10 cellular contexts compared by ENCODE assay signal in the genomic region with DNA sequence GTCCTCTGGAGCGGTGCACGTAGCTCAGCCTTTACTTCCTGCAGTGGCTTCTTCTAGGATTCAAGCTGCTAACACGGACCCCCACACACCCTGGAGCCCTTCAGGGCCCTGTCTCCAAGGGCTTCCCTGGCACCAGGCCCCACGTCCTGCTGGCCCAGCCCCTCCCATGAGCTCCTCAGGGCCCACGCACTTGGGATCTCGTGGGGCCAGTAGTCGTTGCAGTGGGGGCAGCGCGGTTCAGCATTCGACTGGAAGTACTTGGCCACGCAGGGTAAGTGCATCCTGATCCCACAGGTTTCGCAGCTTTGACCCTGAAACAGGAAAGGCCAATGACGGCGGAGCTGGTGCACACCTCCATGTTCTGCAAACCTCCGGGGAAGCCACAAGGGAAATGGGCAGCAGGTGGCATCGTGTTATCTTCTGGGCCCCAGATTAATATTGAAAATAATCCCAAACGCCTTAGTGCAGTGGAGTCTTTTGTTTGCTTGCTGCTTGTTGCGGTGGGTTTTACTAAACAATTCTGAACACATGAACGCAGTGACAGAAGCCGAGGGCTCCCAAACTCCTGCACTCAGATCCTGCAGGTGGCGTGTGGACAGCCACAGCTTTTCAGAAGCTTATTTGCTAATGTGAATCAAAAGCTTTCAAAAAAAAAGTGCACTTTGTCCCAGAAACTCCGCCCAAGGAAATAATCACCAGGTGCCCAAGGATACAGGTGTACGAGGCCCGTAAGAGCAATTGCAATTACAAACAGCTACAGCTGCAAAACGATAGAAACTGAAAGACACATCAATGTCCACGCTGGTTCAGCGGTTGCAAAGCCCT. TPM values are rescaled to one million over a fixed set of nuclear protein-coding genes. Genes with fewer than 3 reads are reported as not detected.
A peak's percentile ranks its signal among the peaks of the same experiment; 100 is the strongest.
DNase-seq lines count a peak whose midpoint lies in the region; ATAC-seq and TF ChIP-seq lines count a peak whose summit lies in the region.
"Had no signal": no experiment of that assay in that cellular context is flagged by ENCODE, and none has a peak within 500 bp of the region (broad histone marks: within the 10 kb centered on the region; RNA-seq: fewer than 3 reads in every experiment).

No MANE protein-coding gene starts in this region.

- H3K36me3 Mint-ChIP-seq in activated CD4-positive, alpha-beta T cell treated with anti-CD3 and anti-CD28 coated beads, Interleukin-2, amount 10 ng/mL, durations not matched to agents 7 days and 5 days (ENCODE audit: low read depth) = peaks cover 53% of the 10 kb centered on the region

- no peaks in the 10 kb centered on the region for H3K27me3 ChIP-seq in brain microvascular endothelial cell (replicated peaks)
- no peaks in the 10 kb centered on the region for H3K27me3 ChIP-seq in spleen (replicated peaks in 1 of 7)
- H3K27me3 ChIP-seq in SK-N-SH (ENCODE audit: insufficient read depth) = no peaks in the 10 kb centered on the region
- H3K27me3 ChIP-seq: esophagus muscularis mucosa had no signal

- POLR2A ChIA-PET in activated CD4-positive, alpha-beta T cell treated with anti-CD3 and anti-CD28 coated beads, Interleukin-2, amount 10 ng/mL, durations not matched to agents 7 days and 5 days (lab: Charles Lee) = no interaction called here
- POLR2A ChIA-PET in SK-N-SH (lab: Yijun Ruan, JAX) = interaction anchor here (1.6 kb wide), 1 partner anchor 22 kb away, joined by 4 read pairs; a partner anchor contains a TSS

- no peaks in the 10 kb centered on the region for H3F3A ChIP-seq in SK-N-SH (replicated peaks; ENCODE audit: insufficient read depth)

- peaks cover 53% of the 10 kb centered on the region for H3K4me1 Mint-ChIP-seq in activated CD4-positive, alpha-beta T cell treated with anti-CD3 and anti-CD28 coated beads, Interleukin-2, amount 10 ng/mL, durations not matched to agents 7 days and 5 days

- no peak for TF ChIP-seq EP300 in SK-N-SH (IDR thresholded peaks at IDR 0.05; ENCODE audit: borderline replicate concordance in 1 of 2, low read depth in 1 of 2, low read length in 1 of 2)

- no peak for TF ChIP-seq RAD21 in SK-N-SH (IDR thresholded peaks at IDR 0.05; ENCODE audit: low read length)

- peak; percentile 15 for TF ChIP-seq CTCF in brain microvascular endothelial cell (IDR thresholded peaks at IDR 0.05; ENCODE audit: low read depth, low read length, missing control alignments)
- TF ChIP-seq CTCF in spleen (IDR thresholded peaks at IDR 0.05 in 8 of 11, conservative IDR thresholded peaks at IDR 0.05 in 3 of 11) = no peak
- TF ChIP-seq CTCF in SK-N-SH (IDR thresholded peaks at IDR 0.05) = no peak

- H3K4me1 ChIP-seq in spleen = peaks cover 15 to 76% (median 45%) of the 10 kb centered on the region in 6 donors
- peaks cover 0 to 19% of the 10 kb centered on the region in 2 experiments; a peak in 1 of 4 replicates for H3K4me1 ChIP-seq in SK-N-SH (ENCODE audit: control insufficient read depth in 1 of 2, insufficient read depth in 2 of 2, low read depth in 1 of 2, low read length in 1 of 2)

- no peaks in the 10 kb centered on the region for H3K9me2 ChIP-seq in SK-N-SH

- no peaks in the 10 kb centered on the region for H3K9me3 ChIP-seq in spleen
- H3K9me3 ChIP-seq in SK-N-SH = no peaks in the 10 kb centered on the region
- H3K9me3 ChIP-seq: esophagus muscularis mucosa had no signal

- CTCF ChIA-PET in activated CD4-positive, alpha-beta T cell treated with anti-CD3 and anti-CD28 coated beads, Interleukin-2, amount 10 ng/mL, durations not matched to agents 7 days and 5 days (lab: Charles Lee) = interaction anchor here (0.8 to 3.5 kb wide), 6 partner anchors 9 to 142 kb away, joined by 3 to 16 read pairs (median 5); no protein-coding TSS in a partner anchor
- CTCF ChIA-PET in SK-N-SH (lab: Yijun Ruan, JAX) = interaction anchor here (1.0 to 7.9 kb wide), 3 partner anchors 7 to 142 kb away, joined by 3 to 66 read pairs (median 5); no protein-coding TSS in a partner anchor

- intact Hi-C loops in spleen (cut with DNase I; ENCODE audit: low total_unique reads) = no loop called here

- 56 to 64% (median 62%) methylated on average over 24 to 27 of the region's 27 CpGs for WGBS in spleen, 5 donors
- 89% methylated on average over 19 of the region's 27 CpGs for WGBS in SK-N-SH (ENCODE audit: low lambda C conversion rate)

- H3K27ac Mint-ChIP-seq in activated CD4-positive, alpha-beta T cell treated with anti-CD3 and anti-CD28 coated beads, Interleukin-2, amount 10 ng/mL, durations not matched to agents 7 days and 5 days = peak overlapping the region; percentile 20

- no peaks in the 10 kb centered on the region for H3K79me2 ChIP-seq in SK-N-SH (ENCODE audit: insufficient read depth)

- DNase-seq in activated CD4-positive, alpha-beta T cell treated with anti-CD3 and anti-CD28 coated beads, Interleukin-2, amount 10 ng/mL, durations not matched to agents 7 days and 5 days = no peak
- DNase-seq in activated CD4-positive, alpha-beta T cell treated with anti-CD3 and anti-CD28 coated beads for 1 hour = no peak
- DNase-seq in NCI-H2171 (lab: John Stamatoyannopoulos, UW) (peak; percentile 23), brain microvascular endothelial cell (no peak), spleen (peak; percentile 70), SK-N-SH (no peak), KBM-7 (no peak)
- DNase-seq: amygdala had no signal

- H4K20me1 ChIP-seq in SK-N-SH (ENCODE audit: insufficient read depth) = no peaks in the 10 kb centered on the region

- ATAC-seq in GM19351 (IDR thresholded peaks at IDR 0.05; ENCODE audit: unreplicated experiment) = no peak

- TF ChIP-seq POLR2A in spleen (IDR thresholded peaks at IDR 0.05) = no peak

- no peak overlapping the region for H3K4me3 Mint-ChIP-seq in activated CD4-positive, alpha-beta T cell treated with anti-CD3 and anti-CD28 coated beads, Interleukin-2, amount 10 ng/mL, durations not matched to agents 7 days and 5 days

- H3K27ac ChIP-seq in brain microvascular endothelial cell = no peak overlapping the region
- peak overlapping the region in 4 of 8 donors; percentile 2 to 46 (median 12) for H3K27ac ChIP-seq in spleen
- no peak overlapping the region for H3K27ac ChIP-seq in SK-N-SH (ENCODE audit: low read depth in 2 of 2, low read length in 1 of 2)
- H3K27ac ChIP-seq: esophagus muscularis mucosa had no signal

- H3K27me3 Mint-ChIP-seq in activated CD4-positive, alpha-beta T cell treated with anti-CD3 and anti-CD28 coated beads, Interleukin-2, amount 10 ng/mL, durations not matched to agents 7 days and 5 days = no peaks in the 10 kb centered on the region

- H3K4me2 ChIP-seq in SK-N-SH = no peak overlapping the region

- H3K4me3 ChIP-seq in brain microvascular endothelial cell (ENCODE audit: low read depth, low read length) = no peak overlapping the region
- no peak overlapping the region for H3K4me3 ChIP-seq in spleen
- H3K4me3 ChIP-seq in SK-N-SH (ENCODE audit: low read depth in 2 of 2, low read length in 1 of 2) = no peak overlapping the region
- H3K4me3 ChIP-seq: esophagus muscularis mucosa had no signal

- no peak overlapping the region for H3K9ac ChIP-seq in SK-N-SH

- no peak overlapping the region for H2AFZ ChIP-seq in SK-N-SH (ENCODE audit: low read depth)

- no peaks in the 10 kb centered on the region for H3K9me3 Mint-ChIP-seq in activated CD4-positive, alpha-beta T cell treated with anti-CD3 and anti-CD28 coated beads, Interleukin-2, amount 10 ng/mL, durations not matched to agents 7 days and 5 days

- H3K36me3 ChIP-seq in brain microvascular endothelial cell (replicated peaks) (peaks cover 3% of the 10 kb centered on the region), spleen (peaks cover 0 to 66% (median 20%) of the 10 kb centered on the region in 6 donors), SK-N-SH (replicated peaks in 1 of 2; ENCODE audit: control insufficient read depth in 1 of 2, insufficient read depth in 2 of 2, low read length in 1 of 2) (peaks cover 0 to 21% of the 10 kb centered on the region in 2 experiments)

- in situ Hi-C loops in brain microvascular endothelial cell (cut with HindIII; ENCODE audit: low pct_ligation_motif_present, low sequenced_read_pairs) = no loop called here
- in situ Hi-C loops in KBM-7 (cut with MboI; ENCODE audit: low pct_unique_long_range_greater_than_20kb, low sequenced_read_pairs) = no loop called here

TF ChIP-seq in SK-N-SH, 30 proteins besides CTCF, POLR2A, EP300 and RAD21 (continues in another document):
- TF ChIP-seq RFX5 (IDR thresholded peaks at IDR 0.05; ENCODE audit: low read length) (no peak), ELF1 (IDR thresholded peaks at IDR 0.05) (no peak), RCOR1 (IDR thresholded peaks at IDR 0.05; ENCODE audit: low read length) (no peak)
- TF ChIP-seq, protein P1, sequence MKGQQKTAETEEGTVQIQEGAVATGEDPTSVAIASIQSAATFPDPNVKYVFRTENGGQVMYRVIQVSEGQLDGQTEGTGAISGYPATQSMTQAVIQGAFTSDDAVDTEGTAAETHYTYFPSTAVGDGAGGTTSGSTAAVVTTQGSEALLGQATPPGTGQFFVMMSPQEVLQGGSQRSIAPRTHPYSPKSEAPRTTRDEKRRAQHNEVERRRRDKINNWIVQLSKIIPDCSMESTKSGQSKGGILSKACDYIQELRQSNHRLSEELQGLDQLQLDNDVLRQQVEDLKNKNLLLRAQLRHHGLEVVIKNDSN (IDR thresholded peaks at IDR 0.05; ENCODE audit: borderline replicate concordance, low read depth) = no peak

RNA-seq across cellular contexts. Expression of a gene that starts 22.4 kb away (rescaled TPM):
- total RNA-seq in activated CD4-positive, alpha-beta T cell treated with anti-CD3 and anti-CD28 coated beads, Interleukin-2, amount 10 ng/mL, durations not matched to agents 7 days and 5 days = 10 to 100 TPM; 22.5 to 25.0 TPM
- 10 to 100 TPM in 3 of 7 donors, 1 to 10 TPM in 4; 8.3 to 14.7 (median 9.8) TPM for total RNA-seq in spleen
- 10 to 100 TPM in 1 of 3 donors, 1 to 10 TPM in 2; 5.2 to 10.6 (median 7.4) TPM for polyA plus RNA-seq in spleen
- polyA plus RNA-seq in SK-N-SH (2012; rRNA removed) = 3.3 and 3.9 TPM in 2 replicates
- polyA plus RNA-seq in SK-N-SH (2012; cell fraction: cytosol; rRNA removed) = 1.5 and 2.2 TPM in 2 replicates
- 10.9 and 11.8 TPM in 2 replicates for polyA plus RNA-seq in SK-N-SH (2012; cell fraction: nucleus; rRNA removed)

RNA-seq across cellular contexts. Expression of a gene that starts 42.8 kb away (rescaled TPM):
- total RNA-seq in activated CD4-positive, alpha-beta T cell treated with anti-CD3 and anti-CD28 coated beads, Interleukin-2, amount 10 ng/mL, durations not matched to agents 7 days and 5 days = 100 to 1,000 TPM in 1 of 2 experiments, 10 to 100 TPM in 1; 95.8 to 106 TPM
- total RNA-seq in spleen = 10 to 100 TPM; 18.4 to 41.4 (median 31.7) TPM
- polyA plus RNA-seq in spleen (10 to 100 TPM; 37.9 to 79.0 (median 41.4) TPM), SK-N-SH (2012; rRNA removed) (37.9 and 39.8 TPM in 2 replicates)
- 45.3 and 46.1 TPM in 2 replicates for polyA plus RNA-seq in SK-N-SH (2012; cell fraction: cytosol; rRNA removed)
- 20.5 and 24.4 TPM in 2 replicates for polyA plus RNA-seq in SK-N-SH (2012; cell fraction: nucleus; rRNA removed)

Comparison
In these comparisons a context has a peak if more than half of its experiments do, and no peak if none do; other contexts are left out.
1. DNase-seq: peak in NCI-H2171 (single experiment) and spleen (single experiment); none in activated CD4-positive, alpha-beta T cell treated with anti-CD3 and anti-CD28 coated beads, Interleukin-2, amount 10 ng/mL, durations not matched to agents 7 days and 5 days (single experiment), activated CD4-positive, alpha-beta T cell treated with anti-CD3 and anti-CD28 coated beads for 1 hour (single experiment), brain microvascular endothelial cell (single experiment), SK-N-SH (single experiment) and KBM-7 (single experiment).